9 cellular contexts compared by ENCODE assay signal in genomic region chr3:150220791-150221190, GRCh38.
DNase-seq lines count a peak whose midpoint lies in the region; TF ChIP-seq lines count a peak whose summit lies in the region.
"Had no signal": no experiment of that assay in that cellular context is flagged by ENCODE, and none has a peak within 500 bp of the region (broad histone marks: within the 10 kb centered on the region; RNA-seq: fewer than 3 reads in every experiment).

No MANE protein-coding gene starts in this region.

- peaks cover 1% of the 10 kb centered on the region for H3K27me3 Mint-ChIP-seq in brain
- peaks cover 17% of the 10 kb centered on the region for H3K27me3 Mint-ChIP-seq in type B pancreatic cell

- H3K36me3 Mint-ChIP-seq in brain (no peaks in the 10 kb centered on the region), type B pancreatic cell (no peaks in the 10 kb centered on the region)

- H3K4me1 Mint-ChIP-seq in brain (peaks cover 59% of the 10 kb centered on the region), type B pancreatic cell (ENCODE audit: unreplicated experiment) (peaks cover 33% of the 10 kb centered on the region)

- H3K4me2 ChIP-seq in mesenchymal stem cell (ENCODE audit: low read length, poor library complexity, severe bottlenecking), result peak overlapping the region; percentile 36

- H4K91ac ChIP-seq in mesenchymal stem cell (ENCODE audit: low read length), result no peak overlapping the region

- H2BK120ac ChIP-seq in mesenchymal stem cell (ENCODE audit: low read depth, low read length), result no peak overlapping the region

- no peak overlapping the region for H3K23ac ChIP-seq in mesenchymal stem cell (ENCODE audit: low read length in 2 of 2)

- WGBS in mesenchymal stem cell, result 40% methylated on average over 2 of the region's 5 CpGs

- peak overlapping the region in 1 of 2 experiments; percentile 67 for H3K4me3 ChIP-seq in mesenchymal stem cell (ENCODE audit: insufficient read depth in 1 of 2, low read depth in 1 of 2, low read length in 2 of 2)

- no peak overlapping the region for H2BK12ac ChIP-seq in mesenchymal stem cell (ENCODE audit: low read length in 2 of 2)

- no peak overlapping the region for H2AFZ ChIP-seq in mesenchymal stem cell (ENCODE audit: low read depth, low read length)

- DNase-seq in NCI-H1417 (lab: John Stamatoyannopoulos, UW), result peak in 2 of 3 experiments; percentile 47 to 70
- DNase-seq in NCI-H1417 treated with DMSO at 0.1 percent for 48 hours (lab: John Stamatoyannopoulos, UW), result no peak
- DNase-seq in mesenchymal stem cell, result peak; percentile 10
- no peak for DNase-seq in type B pancreatic cell (ENCODE audit: extremely low spot score, unreplicated experiment)
- DNase-seq in activated CD4-positive, alpha-beta T cell treated with anti-CD3 and anti-CD28 coated beads for 1 hour, result no peak
- DNase-seq in DMS153 (lab: John Stamatoyannopoulos, UW), result no peak
- no peak for DNase-seq in cerebellum (ENCODE audit: low spot score)

- no peak overlapping the region for H2BK15ac ChIP-seq in mesenchymal stem cell (ENCODE audit: low read depth, poor library complexity, severe bottlenecking)

- H3K9me3 Mint-ChIP-seq in brain (peaks cover 3 to 16% (median 3%) of the 10 kb centered on the region in 5 experiments), type B pancreatic cell (no peaks in the 10 kb centered on the region)

- H3K36me3 ChIP-seq in mesenchymal stem cell (ENCODE audit: control insufficient read depth in 1 of 2, insufficient read depth in 2 of 2, low read depth in 1 of 2, low read length in 2 of 2), result no peaks in the 10 kb centered on the region

- no peak overlapping the region for H3K14ac ChIP-seq in mesenchymal stem cell (ENCODE audit: low read length in 2 of 2)

- no peak overlapping the region for H3K18ac ChIP-seq in mesenchymal stem cell (ENCODE audit: low read depth in 1 of 2, low read length in 2 of 2)

- no peak overlapping the region for H2BK5ac ChIP-seq in mesenchymal stem cell (ENCODE audit: low read depth, low read length, poor library complexity, severe bottlenecking)

- H3K27ac Mint-ChIP-seq in brain (peak overlapping the region in 4 of 5 experiments; percentile 4 to 83 (median 80)), type B pancreatic cell (peak overlapping the region; percentile 36)

- H3K9me3 ChIP-seq in mesenchymal stem cell (ENCODE audit: control insufficient read depth, low read length), result peaks cover 7% of the 10 kb centered on the region

- H3K27ac ChIP-seq in mesenchymal stem cell (ENCODE audit: low read length, poor library complexity, severe bottlenecking), result no peak overlapping the region
- H3K27ac ChIP-seq: 22Rv1 had no signal

- H3K9ac ChIP-seq in mesenchymal stem cell (ENCODE audit: low read length), result peak overlapping the region; percentile 85

- no peak overlapping the region for H2AK5ac ChIP-seq in mesenchymal stem cell (ENCODE audit: low read length, severe bottlenecking)

- peak overlapping the region; percentile 46 to 88 (median 83) for H3K4me3 Mint-ChIP-seq in brain
- H3K4me3 Mint-ChIP-seq in type B pancreatic cell, result peak overlapping the region; percentile 74

- TF ChIP-seq CTCF in brain (conservative IDR thresholded peaks at IDR 0.05) (no peak), type B pancreatic cell (conservative IDR thresholded peaks at IDR 0.05) (no peak)

- H3K79me1 ChIP-seq in mesenchymal stem cell (replicated peaks; ENCODE audit: low read length, poor library complexity, severe bottlenecking), result no peaks in the 10 kb centered on the region

- H3K4ac ChIP-seq in mesenchymal stem cell (ENCODE audit: low read depth in 1 of 2, low read length in 2 of 2), result no peak overlapping the region

- peaks cover 4 to 6% of the 10 kb centered on the region in 2 experiments for H3K27me3 ChIP-seq in mesenchymal stem cell (ENCODE audit: control insufficient read depth in 1 of 2, insufficient read depth in 1 of 2, low read length in 2 of 2)

- H3K4me1 ChIP-seq in mesenchymal stem cell (ENCODE audit: control insufficient read depth, insufficient read depth, low read depth, low read length), result peaks cover 8% of the 10 kb centered on the region

- no peak overlapping the region for H4K8ac ChIP-seq in mesenchymal stem cell (ENCODE audit: low read length)

Comparison
In these comparisons a context has a peak if more than half of its experiments do, and no peak if none do; other contexts are left out.
1. DNase-seq: peak in NCI-H1417 (2 of 3) and mesenchymal stem cell (single experiment); none in NCI-H1417 treated with DMSO at 0.1 percent for 48 hours (single experiment), type B pancreatic cell (single experiment), activated CD4-positive, alpha-beta T cell treated with anti-CD3 and anti-CD28 coated beads for 1 hour (single experiment), DMS153 (single experiment) and cerebellum (single experiment).